In genomic region chr17:73910216-73910615, GRCh38 we compare ENCODE assay signal across 22 cellular contexts.
A peak's percentile ranks its signal among the peaks of the same experiment; 100 is the strongest.
DNase-seq lines count a peak whose midpoint lies in the region; TF ChIP-seq lines count a peak whose summit lies in the region.
"Had no signal": no experiment of that assay in that cellular context is flagged by ENCODE, and none has a peak within 500 bp of the region (broad histone marks: within the 10 kb centered on the region; RNA-seq: fewer than 3 reads in every experiment).

No MANE protein-coding gene starts in this region.

- H3K27ac ChIP-seq in right atrium auricular region (no peak overlapping the region), endodermal cell (ENCODE audit: low read depth, low read length) (no peak overlapping the region), temporal lobe (ENCODE audit: low read depth, low read length) (peak overlapping the region; percentile 74)
- H3K27ac ChIP-seq: 22Rv1, PC-9, SJSA1 had no signal

- H3K36me3 ChIP-seq in right atrium auricular region (no peaks in the 10 kb centered on the region), endodermal cell (ENCODE audit: control insufficient read depth, insufficient read depth, low read length) (no peaks in the 10 kb centered on the region)
- H3K36me3 ChIP-seq: BE2C, SJSA1 had no signal

- H3K4me3 ChIP-seq in right atrium auricular region = no peak overlapping the region
- no peak overlapping the region for H3K4me3 ChIP-seq in endodermal cell (ENCODE audit: low read length)
- H3K4me3 ChIP-seq: GM23338, PC-9, SJSA1 had no signal

- no peak overlapping the region for H3K4me3 Mint-ChIP-seq in endodermal cell
- H3K4me3 Mint-ChIP-seq: GM23338, H9 had no signal

- intact Hi-C loops in cardiac septum (cut with DNase I) = no loop called here

- H3K9ac ChIP-seq in endodermal cell (ENCODE audit: extremely low read depth, low read length, poor library complexity, severe bottlenecking) = no peak overlapping the region

- peak; percentile 16 for DNase-seq in right atrium auricular region (ENCODE audit: low spot score)
- DNase-seq in cardiac septum (ENCODE audit: low spot score) = no peak
- peak; percentile 30 for DNase-seq in endodermal cell
- peak; percentile 6 for DNase-seq in medulla oblongata (ENCODE audit: extremely low spot score)
- DNase-seq in activated CD4-positive, alpha-beta T cell treated with anti-CD3 and anti-CD28 coated beads for 4 hours = no peak
- no peak for DNase-seq in cerebellar nuclear complex (lab: John Stamatoyannopoulos, UW)
- DNase-seq in NCI-H748 (lab: John Stamatoyannopoulos, UW; ENCODE audit: unreplicated experiment) = no peak
- DNase-seq: BE2C, H9, NCI-H1048, NCI-H1417, NCI-H187, NCI-H2171 treated with DMSO at 0.1 percent for 48 hours, NCI-H524, NCI-H774, PC-9, Right ventricle myocardium superior, RPMI8226 had no signal

- peaks cover 94% of the 10 kb centered on the region for H3K27me3 Mint-ChIP-seq in endodermal cell (ENCODE audit: insufficient read depth)

- H3K4me1 ChIP-seq in right atrium auricular region (no peaks in the 10 kb centered on the region), endodermal cell (ENCODE audit: control insufficient read depth, insufficient read depth, low read length) (no peaks in the 10 kb centered on the region)
- H3K4me1 ChIP-seq: BE2C, SJSA1 had no signal

- H3K4me1 Mint-ChIP-seq in endodermal cell = no peaks in the 10 kb centered on the region
- H3K4me1 Mint-ChIP-seq: GM23338 had no signal

- 84 to 96% methylated on average over 4 of the region's 4 CpGs for WGBS in endodermal cell (ENCODE audit: insufficient coverage in 1 of 2, insufficient read length in 1 of 2), 2 experiments

- H3K27me3 ChIP-seq in right atrium auricular region (no peaks in the 10 kb centered on the region), endodermal cell (ENCODE audit: control insufficient read depth, insufficient read depth, low read length, poor library complexity, severe bottlenecking) (peaks cover 60% of the 10 kb centered on the region)
- H3K27me3 ChIP-seq: BE2C had no signal

- H3K27ac Mint-ChIP-seq in endodermal cell = no peak overlapping the region
- H3K27ac Mint-ChIP-seq: GM23338, H9 had no signal

- H3K9me3 ChIP-seq in right atrium auricular region (peaks cover 0 to 10% of the 10 kb centered on the region in 2 donors), endodermal cell (ENCODE audit: control insufficient read depth, low read length) (no peaks in the 10 kb centered on the region)
- H3K9me3 ChIP-seq: BE2C had no signal

- H3K36me3 Mint-ChIP-seq in endodermal cell (ENCODE audit: low read depth) = no peaks in the 10 kb centered on the region

- TF ChIP-seq CTCF in right atrium auricular region (IDR thresholded peaks at IDR 0.05) = no peak
- no peak for TF ChIP-seq CTCF in endodermal cell (conservative IDR thresholded peaks at IDR 0.05)

- peaks cover 3% of the 10 kb centered on the region for H3K9me3 Mint-ChIP-seq in endodermal cell

Comparison
In these comparisons a context has a peak if more than half of its experiments do, and no peak if none do; other contexts are left out.
1. DNase-seq: peak in right atrium auricular region (single experiment), endodermal cell (single experiment) and medulla oblongata (single experiment); none in cardiac septum (single experiment), activated CD4-positive, alpha-beta T cell treated with anti-CD3 and anti-CD28 coated beads for 4 hours (0 of 2), cerebellar nuclear complex (0 of 2) and NCI-H748 (single experiment).